ENCODE assay signal across 20 cellular contexts in the genomic region with DNA sequence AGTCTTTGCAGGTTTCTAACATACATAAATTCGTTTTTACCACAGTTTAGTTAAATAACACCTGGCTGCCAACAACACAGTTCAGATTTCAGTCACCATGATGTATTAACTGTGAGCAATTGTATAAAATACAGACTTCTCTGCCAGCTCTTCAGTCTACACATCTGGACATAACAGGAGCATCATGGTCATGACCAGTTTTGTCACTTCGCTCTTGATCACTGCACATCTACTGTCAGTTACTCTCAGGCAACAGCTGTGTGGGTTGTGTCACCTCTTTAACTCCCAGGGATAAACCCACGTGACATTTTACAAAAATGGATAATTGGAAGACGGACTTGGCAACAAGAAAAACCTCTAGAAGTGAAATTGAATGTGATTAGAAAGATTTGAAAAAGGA. TPM values are rescaled to one million over a fixed set of nuclear protein-coding genes. Genes with fewer than 3 reads are reported as not detected.
DNase-seq lines count a peak whose midpoint lies in the region; ATAC-seq and TF ChIP-seq lines count a peak whose summit lies in the region.
"Had no signal": no experiment of that assay in that cellular context is flagged by ENCODE, and none has a peak within 500 bp of the region (broad histone marks: within the 10 kb centered on the region; RNA-seq: fewer than 3 reads in every experiment).

No MANE protein-coding gene starts in this region.

- peaks cover 4% of the 10 kb centered on the region; the same call in 1 of the 2 replicates for H3K36me3 ChIP-seq in PC-3 (ENCODE audit: low read depth, low read length)

- no peaks in the 10 kb centered on the region for H3F3A ChIP-seq in PC-3 (ENCODE audit: low read length, unreplicated experiment)

- DNase-seq in stimulated activated naive CD8-positive, alpha-beta T cell treated with anti-CD3 and anti-CD28 coated beads, Interleukin-15, amount 100 ng/mL, for 72 hours, result no peak
- no peak for DNase-seq in activated CD4-positive, alpha-beta memory T cell treated with anti-CD3 and anti-CD28 coated beads, Interleukin-2, amount 10 ng/mL, durations not matched to agents 7 days and 5 days
- DNase-seq in memory B cell (ENCODE audit: low spot score in 2 of 2) (no peak), PC-3 (no peak), C1 segment of cervical spinal cord (lab: John Stamatoyannopoulos, UW) (no peak), A172 (ENCODE audit: low spot score) (no peak)
- DNase-seq: DND-41, HCEC 1CT, IMR-90, Kasumi-1, NCI-H1105, NCI-H1694 treated with DMSO at 0.1 percent for 48 hours, NCI-H2107, NCI-H2227 treated with DMSO at 0.1 percent for 48 hours, NCI-H524 treated with DMSO at 0.1 percent for 48 hours, Peyer's patch, SHP77 had no signal

- ATAC-seq in stimulated activated naive CD8-positive, alpha-beta T cell treated with anti-CD3 and anti-CD28 coated beads, Interleukin-15, amount 100 ng/mL, for 72 hours, result no peak
- no peak for ATAC-seq in memory B cell (ENCODE audit: low read depth)
- ATAC-seq in PC-3, result no peak

- H3K4me3 ChIP-seq in PC-3 (ENCODE audit: low read length), result no peak overlapping the region
- H3K4me3 ChIP-seq: Peyer's patch had no signal

- CTCF ChIA-PET in activated CD4-positive, alpha-beta memory T cell treated with anti-CD3 and anti-CD28 coated beads, Interleukin-2, amount 10 ng/mL, durations not matched to agents 7 days and 5 days (lab: Charles Lee), result no interaction called here
- CTCF ChIA-PET in PC-3 (lab: Charles Lee), result no interaction called here

- BruUV-seq in PC-3 (replicated peaks; lab: Mats Ljungman, UMichigan), result no TSS peak

- no peak overlapping the region for H3K4me3 Mint-ChIP-seq in stimulated activated naive CD8-positive, alpha-beta T cell treated with anti-CD3 and anti-CD28 coated beads, Interleukin-15, Interleukin-2, amounts not matched to agents 100 ng/mL and 50 ng/mL, for 24 hours
- no peak overlapping the region for H3K4me3 Mint-ChIP-seq in stimulated activated naive CD8-positive, alpha-beta T cell treated with anti-CD3 and anti-CD28 coated beads, Interleukin-15, amount 100 ng/mL, for 72 hours
- H3K4me3 Mint-ChIP-seq in activated CD4-positive, alpha-beta memory T cell treated with anti-CD3 and anti-CD28 coated beads, Interleukin-2, amount 10 ng/mL, durations not matched to agents 7 days and 5 days, result no peak overlapping the region
- no peak overlapping the region for H3K4me3 Mint-ChIP-seq in memory B cell
- H3K4me3 Mint-ChIP-seq: B cell had no signal

- POLR2A ChIA-PET in activated CD4-positive, alpha-beta memory T cell treated with anti-CD3 and anti-CD28 coated beads, Interleukin-2, amount 10 ng/mL, durations not matched to agents 7 days and 5 days (lab: Charles Lee), result interaction anchor here (1.2 kb wide), 1 partner anchor 12 kb away, joined by 3 read pairs; no protein-coding TSS in a partner anchor
- POLR2A ChIA-PET in PC-3 (lab: Charles Lee; ENCODE audit: unreplicated experiment), result no interaction called here

- H3K27me3 Mint-ChIP-seq in stimulated activated naive CD8-positive, alpha-beta T cell treated with anti-CD3 and anti-CD28 coated beads, Interleukin-15, Interleukin-2, amounts not matched to agents 100 ng/mL and 50 ng/mL, for 24 hours, result no peaks in the 10 kb centered on the region
- H3K27me3 Mint-ChIP-seq in stimulated activated naive CD8-positive, alpha-beta T cell treated with anti-CD3 and anti-CD28 coated beads, Interleukin-15, amount 100 ng/mL, for 72 hours, result no peaks in the 10 kb centered on the region
- H3K27me3 Mint-ChIP-seq in activated CD4-positive, alpha-beta memory T cell treated with anti-CD3 and anti-CD28 coated beads, Interleukin-2, amount 10 ng/mL, durations not matched to agents 7 days and 5 days, result no peaks in the 10 kb centered on the region
- no peaks in the 10 kb centered on the region for H3K27me3 Mint-ChIP-seq in memory B cell
- H3K27me3 Mint-ChIP-seq: B cell had no signal

- no peak overlapping the region for H3K9ac ChIP-seq in PC-3 (ENCODE audit: low read length)

- H3K27ac Mint-ChIP-seq in stimulated activated naive CD8-positive, alpha-beta T cell treated with anti-CD3 and anti-CD28 coated beads, Interleukin-15, Interleukin-2, amounts not matched to agents 100 ng/mL and 50 ng/mL, for 24 hours, result peak overlapping the region; percentile 50
- peak overlapping the region in 1 of 2 donors; percentile 6 for H3K27ac Mint-ChIP-seq in stimulated activated naive CD8-positive, alpha-beta T cell treated with anti-CD3 and anti-CD28 coated beads, Interleukin-15, amount 100 ng/mL, for 72 hours
- peak overlapping the region; percentile 7 for H3K27ac Mint-ChIP-seq in activated CD4-positive, alpha-beta memory T cell treated with anti-CD3 and anti-CD28 coated beads, Interleukin-2, amount 10 ng/mL, durations not matched to agents 7 days and 5 days
- peak overlapping the region; percentile 81 for H3K27ac Mint-ChIP-seq in memory B cell
- H3K27ac Mint-ChIP-seq: B cell had no signal

- H3K27me3 ChIP-seq in PC-3 (ENCODE audit: low read length), result no peaks in the 10 kb centered on the region
- H3K27me3 ChIP-seq: Peyer's patch had no signal

- H3K9me3 ChIP-seq in PC-3 (ENCODE audit: low read length), result no peaks in the 10 kb centered on the region
- H3K9me3 ChIP-seq: Peyer's patch had no signal

- peaks cover 43% of the 10 kb centered on the region for H3K4me1 Mint-ChIP-seq in stimulated activated naive CD8-positive, alpha-beta T cell treated with anti-CD3 and anti-CD28 coated beads, Interleukin-15, Interleukin-2, amounts not matched to agents 100 ng/mL and 50 ng/mL, for 24 hours (ENCODE audit: low read depth)
- peaks cover 57% of the 10 kb centered on the region for H3K4me1 Mint-ChIP-seq in stimulated activated naive CD8-positive, alpha-beta T cell treated with anti-CD3 and anti-CD28 coated beads, Interleukin-15, amount 100 ng/mL, for 72 hours
- H3K4me1 Mint-ChIP-seq in activated CD4-positive, alpha-beta memory T cell treated with anti-CD3 and anti-CD28 coated beads, Interleukin-2, amount 10 ng/mL, durations not matched to agents 7 days and 5 days, result peaks cover 10% of the 10 kb centered on the region
- H3K4me1 Mint-ChIP-seq in memory B cell, result peaks cover 15% of the 10 kb centered on the region

- H3K36me3 Mint-ChIP-seq in stimulated activated naive CD8-positive, alpha-beta T cell treated with anti-CD3 and anti-CD28 coated beads, Interleukin-15, Interleukin-2, amounts not matched to agents 100 ng/mL and 50 ng/mL, for 24 hours (ENCODE audit: low read depth), result peaks cover 46% of the 10 kb centered on the region
- H3K36me3 Mint-ChIP-seq in activated CD4-positive, alpha-beta memory T cell treated with anti-CD3 and anti-CD28 coated beads, Interleukin-2, amount 10 ng/mL, durations not matched to agents 7 days and 5 days (ENCODE audit: low read depth), result peaks cover 30% of the 10 kb centered on the region
- H3K36me3 Mint-ChIP-seq in memory B cell, result peaks cover 20% of the 10 kb centered on the region

- no peak overlapping the region for H3K27ac ChIP-seq in PC-3 (ENCODE audit: low read length)
- H3K27ac ChIP-seq: Peyer's patch had no signal

- no peaks in the 10 kb centered on the region for H3K9me2 ChIP-seq in PC-3 (replicated peaks; ENCODE audit: low read length)

- H3K4me2 ChIP-seq in PC-3 (ENCODE audit: low read length), result no peak overlapping the region

- no peaks in the 10 kb centered on the region for H3K4me1 ChIP-seq in PC-3 (ENCODE audit: insufficient read depth, low read length)

- no peak overlapping the region for H2AFZ ChIP-seq in PC-3 (ENCODE audit: low read length)

- no peak for TF ChIP-seq CTCF in PC-3 (conservative IDR thresholded peaks at IDR 0.05; ENCODE audit: low read depth, low read length)

- no peaks in the 10 kb centered on the region for H3K9me3 Mint-ChIP-seq in stimulated activated naive CD8-positive, alpha-beta T cell treated with anti-CD3 and anti-CD28 coated beads, Interleukin-15, Interleukin-2, amounts not matched to agents 100 ng/mL and 50 ng/mL, for 24 hours
- H3K9me3 Mint-ChIP-seq in stimulated activated naive CD8-positive, alpha-beta T cell treated with anti-CD3 and anti-CD28 coated beads, Interleukin-15, amount 100 ng/mL, for 72 hours, result no peaks in the 10 kb centered on the region
- H3K9me3 Mint-ChIP-seq in activated CD4-positive, alpha-beta memory T cell treated with anti-CD3 and anti-CD28 coated beads, Interleukin-2, amount 10 ng/mL, durations not matched to agents 7 days and 5 days, result no peaks in the 10 kb centered on the region
- H3K9me3 Mint-ChIP-seq in memory B cell, result no peaks in the 10 kb centered on the region

- intact Hi-C loops in PC-3 (cut with micrococcal nuclease), result loop anchor here (5.0 kb wide), 1 partner anchor 58 kb away; no protein-coding TSS in a partner anchor

- H3K79me2 ChIP-seq in PC-3 (ENCODE audit: low read length), result no peaks in the 10 kb centered on the region

- no peaks in the 10 kb centered on the region for H4K20me1 ChIP-seq in PC-3 (ENCODE audit: low read length)

RNA-seq across cellular contexts. Expression of a gene that starts 30.3 kb away (rescaled TPM):
- 1 to 10 TPM; 4.1 to 4.8 TPM for total RNA-seq in activated CD4-positive, alpha-beta memory T cell treated with anti-CD3 and anti-CD28 coated beads, Interleukin-2, amount 10 ng/mL, durations not matched to agents 7 days and 5 days
- total RNA-seq in PC-3 (2014; rRNA removed), result 0.18 TPM in 1 of 2 replicates, not detected in the other
- total RNA-seq in A172 (2014; rRNA removed; shearing (Covaris generic)), result not detected in 2 replicates
- total RNA-seq: HT-29, IMR-90 had no signal

RNA-seq across cellular contexts. Expression of a gene that starts 40.3 kb away (rescaled TPM):
- 10 to 100 TPM; 27.5 to 29.6 TPM for total RNA-seq in activated CD4-positive, alpha-beta memory T cell treated with anti-CD3 and anti-CD28 coated beads, Interleukin-2, amount 10 ng/mL, durations not matched to agents 7 days and 5 days
- 23.4 and 34.1 TPM in 2 replicates for total RNA-seq in PC-3 (2014; rRNA removed)
- 42.2 and 42.4 TPM in 2 replicates for total RNA-seq in A172 (2014; rRNA removed; shearing (Covaris generic))
